ENCODE assay signal across 8 cellular contexts in the genomic region with DNA sequence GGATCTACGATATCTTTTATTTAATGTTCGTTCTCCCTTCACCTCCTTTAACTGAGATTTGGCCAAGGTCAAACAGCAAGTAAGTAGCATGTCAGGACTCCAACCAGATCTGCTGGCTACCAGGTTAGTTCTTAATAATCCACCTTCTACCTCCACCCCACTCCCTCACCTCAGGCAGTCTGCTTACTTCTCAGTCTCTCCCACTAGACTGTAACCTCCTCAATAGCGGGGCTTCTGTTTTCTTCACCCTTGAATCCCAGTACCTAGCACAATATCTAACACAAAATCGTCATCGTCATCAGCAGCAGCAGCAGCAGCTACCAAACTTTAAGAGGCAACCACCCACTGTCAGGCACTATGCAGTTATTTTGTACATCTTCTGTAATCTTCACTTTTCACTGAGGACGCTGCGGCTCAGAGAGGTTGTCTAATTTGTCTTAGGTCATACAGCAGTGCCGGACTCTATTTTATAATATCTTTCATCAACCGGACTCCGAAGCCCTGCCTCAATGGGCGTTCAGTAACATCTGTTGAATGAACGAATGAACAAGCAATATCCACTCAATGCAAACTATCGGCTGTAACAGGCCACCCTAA. TPM values are rescaled to one million over a fixed set of nuclear protein-coding genes. Genes with fewer than 3 reads are reported as not detected.
DNase-seq lines count a peak whose midpoint lies in the region; ATAC-seq and TF ChIP-seq lines count a peak whose summit lies in the region.

No MANE protein-coding gene starts in this region.

- H3K27me3 Mint-ChIP-seq in osteocyte (ENCODE audit: unreplicated experiment): no peaks in the 10 kb centered on the region

- peak overlapping the region; percentile 86 for H2AFZ ChIP-seq in OCI-LY3 (ENCODE audit: low read depth, low read length)

- H3K9me3 Mint-ChIP-seq in osteocyte (ENCODE audit: unreplicated experiment): peaks cover 4% of the 10 kb centered on the region

- peak overlapping the region; percentile 79 for H3K9ac ChIP-seq in OCI-LY3 (ENCODE audit: low read length)
- peak overlapping the region; percentile 71 for H3K9ac ChIP-seq in endocrine pancreas (ENCODE audit: control insufficient read depth, insufficient read depth, low read length)

- no peaks in the 10 kb centered on the region for H3K36me3 Mint-ChIP-seq in osteocyte (ENCODE audit: unreplicated experiment)

- peaks cover 30% of the 10 kb centered on the region for H3K4me1 Mint-ChIP-seq in osteocyte (ENCODE audit: unreplicated experiment)

- H3K36me3 ChIP-seq in DOHH2 (ENCODE audit: control insufficient read depth, low read length) (no peaks in the 10 kb centered on the region), OCI-LY3 (replicated peaks; ENCODE audit: low read depth, low read length) (no peaks in the 10 kb centered on the region), endocrine pancreas (ENCODE audit: control insufficient read depth, insufficient read depth, low read length) (no peaks in the 10 kb centered on the region)

- no peaks in the 10 kb centered on the region for H3K79me2 ChIP-seq in DOHH2 (ENCODE audit: control insufficient read depth, low read length)
- no peaks in the 10 kb centered on the region for H3K79me2 ChIP-seq in OCI-LY3 (ENCODE audit: low read length)

- no peaks in the 10 kb centered on the region for H4K20me1 ChIP-seq in DOHH2 (ENCODE audit: control insufficient read depth, insufficient read depth, low read depth, low read length)
- H4K20me1 ChIP-seq in OCI-LY3 (ENCODE audit: insufficient read depth, low read length): peaks cover 9% of the 10 kb centered on the region; the same call in 1 of the 2 replicates

- H3K9me3 ChIP-seq in DOHH2 (ENCODE audit: control insufficient read depth, insufficient read depth, low read length) (no peaks in the 10 kb centered on the region), OCI-LY3 (ENCODE audit: insufficient read depth, low read length) (no peaks in the 10 kb centered on the region), endocrine pancreas (ENCODE audit: control insufficient read depth, low read length) (no peaks in the 10 kb centered on the region)

- H3K4me3 ChIP-seq in DOHH2 (ENCODE audit: low read length) (peak overlapping the region; percentile 85), OCI-LY3 (ENCODE audit: low read length) (peak overlapping the region; percentile 98), endocrine pancreas (ENCODE audit: control insufficient read depth, insufficient read depth, low read length) (peak overlapping the region; percentile 91)

- peaks cover 29% of the 10 kb centered on the region for H3K27me3 ChIP-seq in DOHH2 (ENCODE audit: control insufficient read depth, low read length)
- peaks cover 16% of the 10 kb centered on the region; the same call in 1 of the 2 replicates for H3K27me3 ChIP-seq in OCI-LY3 (ENCODE audit: low read depth, low read length)
- H3K27me3 ChIP-seq in endocrine pancreas (ENCODE audit: control insufficient read depth, insufficient read depth, low read length): no peaks in the 10 kb centered on the region

- TF ChIP-seq CTCF in DOHH2 (IDR thresholded peaks at IDR 0.05; ENCODE audit: low read depth, low read length, poor library complexity, severe bottlenecking) (no peak), OCI-LY3 (IDR thresholded peaks at IDR 0.05; ENCODE audit: low read depth, low read length) (no peak), osteocyte (IDR thresholded peaks at IDR 0.05) (no peak)

- ATAC-seq in GM19467 (IDR thresholded peaks at IDR 0.05; ENCODE audit: unreplicated experiment): no peak
- ATAC-seq in GM18511 (IDR thresholded peaks at IDR 0.05; ENCODE audit: unreplicated experiment): no peak
- ATAC-seq in HG03175 (IDR thresholded peaks at IDR 0.05; ENCODE audit: unreplicated experiment): no peak
- ATAC-seq in HG03460 (IDR thresholded peaks at IDR 0.05; ENCODE audit: unreplicated experiment): no peak

- H3K4me2 ChIP-seq in DOHH2 (ENCODE audit: low read length) (peak overlapping the region; percentile 71), OCI-LY3 (ENCODE audit: low read length) (peak overlapping the region; percentile 90)

- H3K9me2 ChIP-seq in DOHH2 (replicated peaks; ENCODE audit: control insufficient read depth, low read length): no peaks in the 10 kb centered on the region

- H3K4me1 ChIP-seq in DOHH2 (ENCODE audit: control insufficient read depth, low read length) (peaks cover 24% of the 10 kb centered on the region), OCI-LY3 (ENCODE audit: low read length) (peaks cover 8% of the 10 kb centered on the region), endocrine pancreas (ENCODE audit: control insufficient read depth, insufficient read depth, low read length) (peaks cover 2% of the 10 kb centered on the region)

- H3K27ac Mint-ChIP-seq in osteocyte (ENCODE audit: unreplicated experiment): peak overlapping the region; percentile 81

- peaks cover 2% of the 10 kb centered on the region; the same call in 1 of the 2 replicates for H3F3A ChIP-seq in DOHH2 (ENCODE audit: control insufficient read depth, insufficient read depth)

- DNase-seq in osteocyte (ENCODE audit: extremely low spot score, unreplicated experiment): no peak

- H3K27ac ChIP-seq in DOHH2 (ENCODE audit: low read depth, low read length): peak overlapping the region; percentile 21; the same call in 1 of the 2 replicates
- H3K27ac ChIP-seq in OCI-LY3 (ENCODE audit: low read length): no peak overlapping the region

- H3K4me3 Mint-ChIP-seq in osteocyte (ENCODE audit: unreplicated experiment): peak overlapping the region; percentile 86

RNA-seq across cellular contexts. Expression of a gene that starts 0.9 kb away (rescaled TPM):
- 7.0 and 8.9 TPM in 2 replicates for total RNA-seq in osteocyte
